1 cellular context compared by ENCODE assay signal in genomic region chr4:112274959-112275358, GRCh38.
TF ChIP-seq lines count a peak whose summit lies in the region.

No MANE protein-coding gene starts in this region.

TF ChIP-seq in GM12878, 131 proteins besides CTCF, POLR2A, EP300 and RAD21:
- TF ChIP-seq ATF7 (IDR thresholded peaks at IDR 0.05; ENCODE audit: low read depth), result no peak
- TF ChIP-seq, protein P1, sequence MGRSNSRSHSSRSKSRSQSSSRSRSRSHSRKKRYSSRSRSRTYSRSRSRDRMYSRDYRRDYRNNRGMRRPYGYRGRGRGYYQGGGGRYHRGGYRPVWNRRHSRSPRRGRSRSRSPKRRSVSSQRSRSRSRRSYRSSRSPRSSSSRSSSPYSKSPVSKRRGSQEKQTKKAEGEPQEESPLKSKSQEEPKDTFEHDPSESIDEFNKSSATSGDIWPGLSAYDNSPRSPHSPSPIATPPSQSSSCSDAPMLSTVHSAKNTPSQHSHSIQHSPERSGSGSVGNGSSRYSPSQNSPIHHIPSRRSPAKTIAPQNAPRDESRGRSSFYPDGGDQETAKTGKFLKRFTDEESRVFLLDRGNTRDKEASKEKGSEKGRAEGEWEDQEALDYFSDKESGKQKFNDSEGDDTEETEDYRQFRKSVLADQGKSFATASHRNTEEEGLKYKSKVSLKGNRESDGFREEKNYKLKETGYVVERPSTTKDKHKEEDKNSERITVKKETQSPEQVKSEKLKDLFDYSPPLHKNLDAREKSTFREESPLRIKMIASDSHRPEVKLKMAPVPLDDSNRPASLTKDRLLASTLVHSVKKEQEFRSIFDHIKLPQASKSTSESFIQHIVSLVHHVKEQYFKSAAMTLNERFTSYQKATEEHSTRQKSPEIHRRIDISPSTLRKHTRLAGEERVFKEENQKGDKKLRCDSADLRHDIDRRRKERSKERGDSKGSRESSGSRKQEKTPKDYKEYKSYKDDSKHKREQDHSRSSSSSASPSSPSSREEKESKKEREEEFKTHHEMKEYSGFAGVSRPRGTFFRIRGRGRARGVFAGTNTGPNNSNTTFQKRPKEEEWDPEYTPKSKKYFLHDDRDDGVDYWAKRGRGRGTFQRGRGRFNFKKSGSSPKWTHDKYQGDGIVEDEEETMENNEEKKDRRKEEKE (IDR thresholded peaks at IDR 0.05), result no peak
- TF ChIP-seq MYB (IDR thresholded peaks at IDR 0.05; ENCODE audit: borderline replicate concordance, low read depth, low read length), result no peak
- TF ChIP-seq, protein P2, sequence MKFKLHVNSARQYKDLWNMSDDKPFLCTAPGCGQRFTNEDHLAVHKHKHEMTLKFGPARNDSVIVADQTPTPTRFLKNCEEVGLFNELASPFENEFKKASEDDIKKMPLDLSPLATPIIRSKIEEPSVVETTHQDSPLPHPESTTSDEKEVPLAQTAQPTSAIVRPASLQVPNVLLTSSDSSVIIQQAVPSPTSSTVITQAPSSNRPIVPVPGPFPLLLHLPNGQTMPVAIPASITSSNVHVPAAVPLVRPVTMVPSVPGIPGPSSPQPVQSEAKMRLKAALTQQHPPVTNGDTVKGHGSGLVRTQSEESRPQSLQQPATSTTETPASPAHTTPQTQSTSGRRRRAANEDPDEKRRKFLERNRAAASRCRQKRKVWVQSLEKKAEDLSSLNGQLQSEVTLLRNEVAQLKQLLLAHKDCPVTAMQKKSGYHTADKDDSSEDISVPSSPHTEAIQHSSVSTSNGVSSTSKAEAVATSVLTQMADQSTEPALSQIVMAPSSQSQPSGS (IDR thresholded peaks at IDR 0.05; ENCODE audit: low read length), result no peak
- TF ChIP-seq POLR2AphosphoS5 (IDR thresholded peaks at IDR 0.05; ENCODE audit: low read length), result peak; percentile 51; the same call in 1 of the 2 replicates
- no peak for TF ChIP-seq SRF (IDR thresholded peaks at IDR 0.05; ENCODE audit: low read depth in 2 of 2, low read length in 2 of 2)
- peak; percentile 46; the same call in 1 of the 2 replicates for TF ChIP-seq LARP7 (IDR thresholded peaks at IDR 0.05)
- TF ChIP-seq CBX3 (IDR thresholded peaks at IDR 0.05; ENCODE audit: borderline replicate concordance, low read depth), result no peak
- TF ChIP-seq KDM1A (IDR thresholded peaks at IDR 0.05; ENCODE audit: borderline replicate concordance), result no peak
- TF ChIP-seq SPI1 (IDR thresholded peaks at IDR 0.05; ENCODE audit: borderline replicate concordance, insufficient read depth, low read depth, low read length), result no peak
- no peak for TF ChIP-seq NFYA (IDR thresholded peaks at IDR 0.05; ENCODE audit: borderline replicate concordance, low read depth, low read length)
- 0 out of 2 replicates have a peak, but pooled peaks have one; percentile 35 for TF ChIP-seq CHD2 (IDR thresholded peaks at IDR 0.05; ENCODE audit: borderline replicate concordance, low read depth, low read length)
- no peak for TF ChIP-seq RB1 (IDR thresholded peaks at IDR 0.05; ENCODE audit: borderline replicate concordance)
- no peak for TF ChIP-seq IRF4 (IDR thresholded peaks at IDR 0.05; ENCODE audit: low read depth, low read length)
- TF ChIP-seq BCL11A (IDR thresholded peaks at IDR 0.05; ENCODE audit: low read depth, low read length), result no peak
- no peak for TF ChIP-seq NR2F1 (conservative IDR thresholded peaks at IDR 0.05)
- TF ChIP-seq MEF2B (IDR thresholded peaks at IDR 0.05; ENCODE audit: partially characterized antibody, poor library complexity, severe bottlenecking), result no peak
- no peak for TF ChIP-seq JUNB (IDR thresholded peaks at IDR 0.05)
- no peak for TF ChIP-seq SUZ12 (IDR thresholded peaks at IDR 0.05; ENCODE audit: unreplicated experiment)
- TF ChIP-seq PRDM15 (CRISPR knock-in tag; IDR thresholded peaks at IDR 0.05), result no peak
- no peak for TF ChIP-seq TAF1 (IDR thresholded peaks at IDR 0.05; ENCODE audit: borderline replicate concordance, low read depth, low read length)
- 0 out of 2 replicates have a peak, but pooled peaks have one; percentile 51 for TF ChIP-seq POLR2AphosphoS2 (IDR thresholded peaks at IDR 0.05; ENCODE audit: low read depth, low read length)
- TF ChIP-seq TCF12 (IDR thresholded peaks at IDR 0.05; ENCODE audit: low read depth, low read length), result no peak
- TF ChIP-seq ZNF384 (IDR thresholded peaks at IDR 0.05; ENCODE audit: borderline replicate concordance, low read depth, low read length), result no peak
- no peak for TF ChIP-seq KAT2A (conservative IDR thresholded peaks at IDR 0.05; ENCODE audit: control insufficient read depth, low read depth, low read length)
- TF ChIP-seq ZNF217 (IDR thresholded peaks at IDR 0.05), result no peak
- no peak for TF ChIP-seq BCL3 (IDR thresholded peaks at IDR 0.05; ENCODE audit: borderline replicate concordance, insufficient read depth, low read depth, low read length, poor library complexity, severe bottlenecking)
- no peak for TF ChIP-seq GATAD2B (conservative IDR thresholded peaks at IDR 0.05; ENCODE audit: low read depth)
- no peak for TF ChIP-seq RELB (IDR thresholded peaks at IDR 0.05; ENCODE audit: low read depth)
- TF ChIP-seq, protein P3, sequence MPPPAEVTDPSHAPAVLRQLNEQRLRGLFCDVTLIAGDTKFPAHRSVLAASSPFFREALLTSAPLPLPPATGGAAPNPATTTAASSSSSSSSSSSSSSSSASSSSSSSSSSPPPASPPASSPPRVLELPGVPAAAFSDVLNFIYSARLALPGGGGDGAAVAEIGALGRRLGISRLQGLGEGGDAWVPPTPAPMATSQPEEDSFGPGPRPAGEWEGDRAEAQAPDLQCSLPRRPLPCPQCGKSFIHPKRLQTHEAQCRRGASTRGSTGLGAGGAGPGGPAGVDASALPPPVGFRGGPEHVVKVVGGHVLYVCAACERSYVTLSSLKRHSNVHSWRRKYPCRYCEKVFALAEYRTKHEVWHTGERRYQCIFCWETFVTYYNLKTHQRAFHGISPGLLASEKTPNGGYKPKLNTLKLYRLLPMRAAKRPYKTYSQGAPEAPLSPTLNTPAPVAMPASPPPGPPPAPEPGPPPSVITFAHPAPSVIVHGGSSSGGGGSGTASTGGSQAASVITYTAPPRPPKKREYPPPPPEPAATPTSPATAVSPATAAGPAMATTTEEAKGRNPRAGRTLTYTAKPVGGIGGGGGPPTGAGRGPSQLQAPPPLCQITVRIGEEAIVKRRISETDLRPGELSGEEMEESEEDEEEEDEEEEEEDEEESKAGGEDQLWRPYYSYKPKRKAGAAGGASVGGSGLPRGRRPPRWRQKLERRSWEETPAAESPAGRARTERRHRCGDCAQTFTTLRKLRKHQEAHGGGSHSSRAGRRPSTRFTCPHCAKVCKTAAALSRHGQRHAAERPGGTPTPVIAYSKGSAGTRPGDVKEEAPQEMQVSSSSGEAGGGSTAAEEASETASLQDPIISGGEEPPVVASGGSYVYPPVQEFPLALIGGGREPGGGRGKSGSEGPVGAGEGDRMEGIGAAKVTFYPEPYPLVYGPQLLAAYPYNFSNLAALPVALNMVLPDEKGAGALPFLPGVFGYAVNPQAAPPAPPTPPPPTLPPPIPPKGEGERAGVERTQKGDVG (CRISPR knock-in tag; IDR thresholded peaks at IDR 0.05), result no peak
- TF ChIP-seq SREBF2 (IDR thresholded peaks at IDR 0.05; ENCODE audit: low read length), result no peak
- no peak for TF ChIP-seq NRF1 (conservative IDR thresholded peaks at IDR 0.05; ENCODE audit: low read depth, low read length)
- no peak for TF ChIP-seq ASH2L (IDR thresholded peaks at IDR 0.05; ENCODE audit: borderline replicate concordance, low read depth)
- TF ChIP-seq TARDBP (IDR thresholded peaks at IDR 0.05; ENCODE audit: borderline replicate concordance), result no peak
